In genomic region chr9:22119537-22120167, GRCh38 we compare ENCODE assay signal across 8 cellular contexts.
DNase-seq lines count a peak whose midpoint lies in the region; ATAC-seq and TF ChIP-seq lines count a peak whose summit lies in the region.

No MANE protein-coding gene starts in this region.

- H3K4me3 Mint-ChIP-seq in activated CD4-positive, alpha-beta T cell treated with anti-CD3 and anti-CD28 coated beads, Interleukin-2, amount 10 ng/mL, durations not matched to agents 24 days and 14 days = no peak overlapping the region

- no peak for TF ChIP-seq POLR2A in tibial nerve (IDR thresholded peaks at IDR 0.05)

- H3K27ac ChIP-seq in RWPE2 (ENCODE audit: poor library complexity, severe bottlenecking) (peak overlapping the region; percentile 50), tibial nerve (peak overlapping the region in 1 of 4 donors; percentile 8)

- H3K9me3 ChIP-seq in RWPE2 (ENCODE audit: severe bottlenecking) (peaks cover 7% of the 10 kb centered on the region), tibial nerve (peaks cover 0 to 14% (median 0%) of the 10 kb centered on the region in 4 donors)

- H3K4me1 Mint-ChIP-seq in activated CD4-positive, alpha-beta T cell treated with anti-CD3 and anti-CD28 coated beads, Interleukin-2, amount 10 ng/mL, durations not matched to agents 24 days and 14 days = peaks cover 13% of the 10 kb centered on the region

- peak; percentile 75 for ATAC-seq in HG02642 (IDR thresholded peaks at IDR 0.05; ENCODE audit: poor library complexity, unreplicated experiment)
- peak; percentile 62 for ATAC-seq in RWPE2 (ENCODE audit: low read depth)

- H3K36me3 Mint-ChIP-seq in activated CD4-positive, alpha-beta T cell treated with anti-CD3 and anti-CD28 coated beads, Interleukin-2, amount 10 ng/mL, durations not matched to agents 24 days and 14 days (ENCODE audit: low read depth) = no peaks in the 10 kb centered on the region

- WGBS in tibial nerve, 2 donors = 57 to 63% methylated on average over 3 of the region's 3 CpGs

- H3K4me1 ChIP-seq in RWPE2 (ENCODE audit: insufficient read depth, poor library complexity, severe bottlenecking) = peaks cover 28% of the 10 kb centered on the region
- H3K4me1 ChIP-seq in tibial nerve = peaks cover 0 to 21% (median 2%) of the 10 kb centered on the region in 4 donors

- H3K27ac Mint-ChIP-seq in activated CD4-positive, alpha-beta T cell treated with anti-CD3 and anti-CD28 coated beads, Interleukin-2, amount 10 ng/mL, durations not matched to agents 24 days and 14 days = no peak overlapping the region

- no peak overlapping the region for H3K4me3 ChIP-seq in RWPE2 (ENCODE audit: severe bottlenecking)
- H3K4me3 ChIP-seq in tibial nerve = no peak overlapping the region

- H3K36me3 ChIP-seq in RWPE2 (ENCODE audit: low read depth) (no peaks in the 10 kb centered on the region), tibial nerve (no peaks in the 10 kb centered on the region)

- TF ChIP-seq EP300 in tibial nerve (IDR thresholded peaks at IDR 0.05) = no peak

- H3K27me3 ChIP-seq in RWPE2 (ENCODE audit: insufficient read depth, poor library complexity, severe bottlenecking) (no peaks in the 10 kb centered on the region), tibial nerve (no peaks in the 10 kb centered on the region)

- intact Hi-C loops in activated CD4-positive, alpha-beta T cell treated with anti-CD3 and anti-CD28 coated beads, Interleukin-2, amount 10 ng/mL, durations not matched to agents 24 days and 14 days (cut with micrococcal nuclease) = loop anchor here (1.0 to 2.0 kb wide), 5 partner anchors 15 to 306 kb away; no protein-coding TSS in a partner anchor

- no peaks in the 10 kb centered on the region for H3K9me3 Mint-ChIP-seq in activated CD4-positive, alpha-beta T cell treated with anti-CD3 and anti-CD28 coated beads, Interleukin-2, amount 10 ng/mL, durations not matched to agents 24 days and 14 days

- peaks cover 62% of the 10 kb centered on the region for H3K27me3 Mint-ChIP-seq in activated CD4-positive, alpha-beta T cell treated with anti-CD3 and anti-CD28 coated beads, Interleukin-2, amount 10 ng/mL, durations not matched to agents 24 days and 14 days

- DNase-seq in activated CD4-positive, alpha-beta T cell treated with anti-CD3 and anti-CD28 coated beads, Interleukin-2, amount 10 ng/mL, durations not matched to agents 24 days and 14 days = peak; percentile 78
- no peak for DNase-seq in activated CD4-positive, alpha-beta T cell treated with anti-CD3 and anti-CD28 coated beads for 1 hour
- DNase-seq in RWPE2 (ENCODE audit: low spot score) = no peak
- DNase-seq in glomerular visceral epithelial cell (ENCODE audit: extremely low spot score) = peak; percentile 39
- no peak for DNase-seq in tibial nerve (ENCODE audit: low spot score in 2 of 2)
- no peak for DNase-seq in DMS114 treated with DMSO at 0.1 percent for 48 hours (lab: John Stamatoyannopoulos, UW; ENCODE audit: unreplicated experiment)
- DNase-seq in DMS153 (lab: John Stamatoyannopoulos, UW) = no peak

- TF ChIP-seq CTCF in RWPE2 (IDR thresholded peaks at IDR 0.05; ENCODE audit: poor library complexity, severe bottlenecking) (peak; percentile 81), tibial nerve (IDR thresholded peaks at IDR 0.05) (peak in 3 of 5 experiments; percentile 12 to 31 (median 20))

Comparison
In these comparisons a context has a peak if more than half of its experiments do, and no peak if none do; other contexts are left out.
1. DNase-seq: peak in activated CD4-positive, alpha-beta T cell treated with anti-CD3 and anti-CD28 coated beads, Interleukin-2, amount 10 ng/mL, durations not matched to agents 24 days and 14 days (single experiment) and glomerular visceral epithelial cell (single experiment); none in activated CD4-positive, alpha-beta T cell treated with anti-CD3 and anti-CD28 coated beads for 1 hour (single experiment), RWPE2 (single experiment), tibial nerve (0 of 2), DMS114 treated with DMSO at 0.1 percent for 48 hours (single experiment) and DMS153 (single experiment).